In the genomic region with DNA sequence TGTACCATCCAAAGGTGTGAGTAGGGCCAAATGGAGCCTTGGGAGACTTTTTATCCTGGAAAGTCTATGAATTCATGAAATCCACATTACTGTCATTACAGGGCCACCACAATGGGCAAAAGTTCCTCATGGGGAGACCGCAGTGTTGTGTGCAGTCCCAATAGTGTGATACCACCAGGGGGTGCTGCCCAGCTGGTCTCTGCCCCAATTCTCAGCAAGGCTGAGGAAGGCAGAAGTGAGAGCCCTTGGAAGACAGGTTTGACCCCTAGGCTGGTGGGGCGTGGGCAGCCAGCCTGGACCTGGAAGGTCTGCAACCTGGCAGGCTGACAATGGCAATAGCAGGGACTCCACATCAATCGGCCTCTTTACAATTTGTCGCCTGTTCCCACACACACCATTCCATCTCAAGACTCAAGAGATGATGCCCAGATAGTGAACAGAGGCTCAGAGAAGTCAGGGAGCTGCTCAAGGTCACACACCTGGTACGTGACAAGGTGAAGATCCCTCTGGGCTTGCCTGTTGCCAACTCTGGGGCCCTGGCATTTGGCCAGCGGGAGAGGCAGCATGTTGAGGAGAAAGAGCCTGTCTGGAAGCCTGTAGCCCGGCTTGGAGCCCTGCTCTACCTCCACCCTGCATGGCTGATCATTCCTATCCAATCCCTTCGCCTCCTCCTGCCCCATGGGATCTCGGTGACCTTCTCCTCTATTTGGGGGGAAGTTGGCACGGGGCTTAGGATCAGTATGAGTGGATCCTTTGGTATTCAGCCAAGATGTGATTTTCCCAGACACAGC, we compare ENCODE assay signal across 7 cellular contexts. TPM values are rescaled to one million over a fixed set of nuclear protein-coding genes. Genes with fewer than 3 reads are reported as not detected.
DNase-seq lines count a peak whose midpoint lies in the region; ATAC-seq, FAIRE-seq and TF ChIP-seq lines count a peak whose summit lies in the region.

No MANE protein-coding gene starts in this region.

- peaks cover 7 to 71% of the 10 kb centered on the region in 2 donors for H3K4me1 ChIP-seq in left lung

- H3K9me3 ChIP-seq in left lung, result no peaks in the 10 kb centered on the region

- H3K36me3 ChIP-seq in GM06990 (ENCODE audit: control insufficient read depth, insufficient read depth, low read length), result no peaks in the 10 kb centered on the region
- no peaks in the 10 kb centered on the region for H3K36me3 ChIP-seq in left lung

- TF ChIP-seq CTCF in GM06990 (IDR thresholded peaks at IDR 0.05; ENCODE audit: insufficient read depth, low read length, poor library complexity, severe bottlenecking) (peak; percentile 59), left lung (IDR thresholded peaks at IDR 0.05) (peak; percentile 81 to 87)

- no peak for TF ChIP-seq POLR2A in GM12892 (IDR thresholded peaks at IDR 0.05; ENCODE audit: low read depth, low read length)

- H3K4me3 ChIP-seq in GM06990 (replicated peaks; ENCODE audit: low read depth, low read length) (no peak overlapping the region), left lung (no peak overlapping the region)

- intact Hi-C loops in left lung (cut with DNase I), result loop anchor here in 1 of 2 donors (10.0 kb wide), 1 partner anchor 54 kb away; no protein-coding TSS in a partner anchor

- H3K27me3 ChIP-seq in GM06990 (replicated peaks; ENCODE audit: control insufficient read depth, insufficient read depth, low read length) (peaks cover 7% of the 10 kb centered on the region), left lung (peaks cover 0 to 52% of the 10 kb centered on the region in 2 donors)

- no peak for DNase-seq in GM06990 (ENCODE audit: extremely low read depth, insufficient read length)
- peak; percentile 28 for DNase-seq in NCI-H1694 (lab: John Stamatoyannopoulos, UW)
- DNase-seq in left lung, result peak; percentile 73 to 79
- peak in 2 of 3 donors; percentile 10 to 43 for DNase-seq in stimulated activated CD4-positive, alpha-beta T cell treated with anti-CD3 and anti-CD28 coated beads, TNF-alpha, amount 100 ng/mL, for 1 hour (ENCODE audit: low read depth in 3 of 3, low spot score in 1 of 3)
- no peak for DNase-seq in GM12892 (ENCODE audit: insufficient read length)

- peak overlapping the region; percentile 10 for H3K27ac ChIP-seq in cingulate gyrus (ENCODE audit: low read depth, low read length)
- H3K27ac ChIP-seq in left lung, result no peak overlapping the region

- peak; percentile 45 to 50 for ATAC-seq in activated CD4-positive, CD25-positive, alpha-beta regulatory T cell treated with anti-CD3 and anti-CD28 coated beads, Interleukin-2, amount 50 U/mL, for 24 hours
- ATAC-seq in left lung, result peak; percentile 71

- no peak for FAIRE-seq in GM12892 (lab: Jason Lieb, UNC)

RNA-seq across cellular contexts. Expression of a gene that starts 3.1 kb away (rescaled TPM):
- total RNA-seq in left lung, result 10 to 100 TPM; 24.7 to 27.1 TPM
- not detected for polyA plus RNA-seq in GM12892 (2012; ENCODE audit: missing spikeins)

RNA-seq across cellular contexts. Expression of a gene that starts 56.5 kb away (rescaled TPM):
- total RNA-seq in left lung, result 10 to 100 TPM in 1 of 2 donors, 1 to 10 TPM in 1; 9.2 to 10.5 TPM
- not detected for polyA plus RNA-seq in GM12892 (2012; ENCODE audit: missing spikeins)

Comparison
In these comparisons a context has a peak if more than half of its experiments do, and no peak if none do; other contexts are left out.
1. DNase-seq: peak in NCI-H1694 (single experiment), left lung (2 of 2) and stimulated activated CD4-positive, alpha-beta T cell treated with anti-CD3 and anti-CD28 coated beads, TNF-alpha, amount 100 ng/mL, for 1 hour (2 of 3); none in GM06990 (single experiment) and GM12892 (single experiment).